1 cellular context compared by ENCODE assay signal in the genomic region with DNA sequence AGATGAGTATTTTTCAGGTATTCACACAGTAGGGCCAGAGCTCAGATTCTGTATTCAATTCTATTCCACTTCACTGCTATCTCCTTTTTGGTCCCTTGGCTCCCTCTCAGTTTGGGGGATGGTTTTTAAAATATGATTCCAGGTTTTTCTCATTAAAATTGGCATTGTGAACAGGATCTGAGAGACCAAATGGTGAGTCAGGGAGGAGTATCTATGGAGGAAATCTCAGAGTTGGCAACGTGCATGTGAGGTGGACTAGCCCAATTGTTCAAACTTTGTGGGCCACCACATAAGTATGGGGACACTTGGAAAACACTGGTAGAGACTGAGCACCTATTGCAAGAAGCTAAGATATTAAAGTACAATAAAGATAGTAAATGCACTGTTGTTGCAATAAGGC.
A peak's percentile ranks its signal among the peaks of the same experiment; 100 is the strongest.
TF ChIP-seq lines count a peak whose summit lies in the region.

No MANE protein-coding gene starts in this region.

TF ChIP-seq in SK-N-SH, 30 proteins besides CTCF, POLR2A, EP300 and RAD21 (continued from another document):
- TF ChIP-seq, protein P1, sequence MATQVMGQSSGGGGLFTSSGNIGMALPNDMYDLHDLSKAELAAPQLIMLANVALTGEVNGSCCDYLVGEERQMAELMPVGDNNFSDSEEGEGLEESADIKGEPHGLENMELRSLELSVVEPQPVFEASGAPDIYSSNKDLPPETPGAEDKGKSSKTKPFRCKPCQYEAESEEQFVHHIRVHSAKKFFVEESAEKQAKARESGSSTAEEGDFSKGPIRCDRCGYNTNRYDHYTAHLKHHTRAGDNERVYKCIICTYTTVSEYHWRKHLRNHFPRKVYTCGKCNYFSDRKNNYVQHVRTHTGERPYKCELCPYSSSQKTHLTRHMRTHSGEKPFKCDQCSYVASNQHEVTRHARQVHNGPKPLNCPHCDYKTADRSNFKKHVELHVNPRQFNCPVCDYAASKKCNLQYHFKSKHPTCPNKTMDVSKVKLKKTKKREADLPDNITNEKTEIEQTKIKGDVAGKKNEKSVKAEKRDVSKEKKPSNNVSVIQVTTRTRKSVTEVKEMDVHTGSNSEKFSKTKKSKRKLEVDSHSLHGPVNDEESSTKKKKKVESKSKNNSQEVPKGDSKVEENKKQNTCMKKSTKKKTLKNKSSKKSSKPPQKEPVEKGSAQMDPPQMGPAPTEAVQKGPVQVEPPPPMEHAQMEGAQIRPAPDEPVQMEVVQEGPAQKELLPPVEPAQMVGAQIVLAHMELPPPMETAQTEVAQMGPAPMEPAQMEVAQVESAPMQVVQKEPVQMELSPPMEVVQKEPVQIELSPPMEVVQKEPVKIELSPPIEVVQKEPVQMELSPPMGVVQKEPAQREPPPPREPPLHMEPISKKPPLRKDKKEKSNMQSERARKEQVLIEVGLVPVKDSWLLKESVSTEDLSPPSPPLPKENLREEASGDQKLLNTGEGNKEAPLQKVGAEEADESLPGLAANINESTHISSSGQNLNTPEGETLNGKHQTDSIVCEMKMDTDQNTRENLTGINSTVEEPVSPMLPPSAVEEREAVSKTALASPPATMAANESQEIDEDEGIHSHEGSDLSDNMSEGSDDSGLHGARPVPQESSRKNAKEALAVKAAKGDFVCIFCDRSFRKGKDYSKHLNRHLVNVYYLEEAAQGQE (IDR thresholded peaks at IDR 0.05; ENCODE audit: low read depth, low read length) = no peak
- TF ChIP-seq ELF1 (IDR thresholded peaks at IDR 0.05) (no peak), TCF12 (IDR thresholded peaks at IDR 0.05) (peak; percentile 62), FOSL2 (IDR thresholded peaks at IDR 0.05; ENCODE audit: borderline replicate concordance, low read depth) (peak; percentile 18; the same call in 1 of the 2 replicates), NFIC (IDR thresholded peaks at IDR 0.05; ENCODE audit: borderline replicate concordance) (peak; percentile 29; the same call in 1 of the 2 replicates), RCOR1 (IDR thresholded peaks at IDR 0.05; ENCODE audit: low read length) (no peak)
